Comparison of ENCODE assay signal across 17 cellular contexts in genomic region chr1:30730351-30731108, GRCh38. TPM values are rescaled to one million over a fixed set of nuclear protein-coding genes. Genes with fewer than 3 reads are reported as not detected.
DNase-seq lines count a peak whose midpoint lies in the region; ATAC-seq and TF ChIP-seq lines count a peak whose summit lies in the region.
"Had no signal": no experiment of that assay in that cellular context is flagged by ENCODE, and none has a peak within 500 bp of the region (broad histone marks: within the 10 kb centered on the region; RNA-seq: fewer than 3 reads in every experiment).

No MANE protein-coding gene starts in this region.

- H3K36me3 Mint-ChIP-seq in T-cell: peaks cover 23% of the 10 kb centered on the region
- H3K36me3 Mint-ChIP-seq: WTC11 had no signal

- intact Hi-C loops in lower lobe of right lung (cut with DNase I): no loop called here

- ATAC-seq in GM18505 (IDR thresholded peaks at IDR 0.05; ENCODE audit: unreplicated experiment) (peak; percentile 46), T-cell (replicated peaks in 1 of 4) (no peak), lower lobe of right lung (peak; percentile 20 to 23)
- ATAC-seq: left ventricle myocardium superior, WTC11 had no signal

- CTCF ChIA-PET in T-cell (lab: Charles Lee): interaction anchor here (0.6 to 1.0 kb wide), 2 partner anchors 9 to 10 kb away, joined by 3 read pairs; no protein-coding TSS in a partner anchor

- H3K4me1 Mint-ChIP-seq in T-cell: peaks cover 17 to 35% (median 18%) of the 10 kb centered on the region in 3 donors

- no peak overlapping the region for H3K4me3 Mint-ChIP-seq in T-cell
- H3K4me3 Mint-ChIP-seq: activated T-helper 1 cell treated with anti-CD3 and anti-CD28 coated beads, Interleukin-12 subunit alpha, Interleukin-12 subunit beta, Interleukin-2, Interleukin-4 antibody, amounts not matched to agents 30 ng/mL and 10 ng/mL and 1 ng/mL, durations not matched to agents 14 hours and 24 hours and 36 hours; WTC11 had no signal

- TF ChIP-seq CTCF in lower lobe of right lung (IDR thresholded peaks at IDR 0.05): no peak

- POLR2A ChIA-PET in T-cell (lab: Charles Lee): no interaction called here

- no peak for TF ChIP-seq POLR2A in GM18505 (IDR thresholded peaks at IDR 0.05; ENCODE audit: borderline replicate concordance, extremely low read depth, insufficient read depth, insufficient read length)

- H3K27me3 Mint-ChIP-seq in T-cell: no peaks in the 10 kb centered on the region

- DNase-seq in ACHN (peak; percentile 36), T-cell (no peak), lower lobe of right lung (no peak), RPMI8226 (no peak), DMS53 treated with DMSO at 0.1 percent for 48 hours (lab: John Stamatoyannopoulos, UW; ENCODE audit: unreplicated experiment) (no peak), HuH-7.5 (ENCODE audit: low spot score) (no peak), NCI-H2171 (lab: John Stamatoyannopoulos, UW) (no peak)
- DNase-seq: EL, left ventricle myocardium superior, NCI-H1105 treated with DMSO at 0.1 percent for 48 hours, NCI-H510A, SHP77 had no signal

- peaks cover 29% of the 10 kb centered on the region for H3K36me3 ChIP-seq in lower lobe of right lung
- H3K36me3 ChIP-seq: breast epithelium had no signal

- no peaks in the 10 kb centered on the region for H3K9me3 Mint-ChIP-seq in T-cell
- H3K9me3 Mint-ChIP-seq: activated T-helper 1 cell treated with anti-CD3 and anti-CD28 coated beads, Interleukin-12 subunit alpha, Interleukin-12 subunit beta, Interleukin-2, Interleukin-4 antibody, amounts not matched to agents 30 ng/mL and 10 ng/mL and 1 ng/mL, durations not matched to agents 14 hours and 24 hours and 36 hours; WTC11 had no signal

- H3K27ac Mint-ChIP-seq in T-cell: peak overlapping the region; percentile 46 to 86
- H3K27ac Mint-ChIP-seq: WTC11 had no signal

- in situ Hi-C loops in ACHN (cut with HindIII; ENCODE audit: low pct_ligation_motif_present, low pct_unique_long_range_greater_than_20kb, low sequenced_read_pairs): no loop called here

- no peaks in the 10 kb centered on the region for H3K27me3 ChIP-seq in lower lobe of right lung (ENCODE audit: low read depth)
- H3K27me3 ChIP-seq: breast epithelium, pancreas had no signal

- H3K9me3 ChIP-seq in lower lobe of right lung: no peaks in the 10 kb centered on the region
- H3K9me3 ChIP-seq: breast epithelium, pancreas had no signal

- H3K4me1 ChIP-seq in lower lobe of right lung: peaks cover 3% of the 10 kb centered on the region
- H3K4me1 ChIP-seq: breast epithelium, pancreas had no signal

- no peak overlapping the region for H3K27ac ChIP-seq in lower lobe of right lung
- H3K27ac ChIP-seq: breast epithelium, pancreas had no signal

- no peak overlapping the region for H3K4me3 ChIP-seq in lower lobe of right lung
- H3K4me3 ChIP-seq: breast epithelium, pancreas had no signal

RNA-seq across cellular contexts. Expression of gene MATN1, which starts 7.1 kb away (rescaled TPM):
- 1 to 10 TPM in 2 of 5 donors, under 1 TPM in 3; 0.20 to 5.5 (median 0.60) TPM for total RNA-seq in T-cell
- not detected for total RNA-seq in lower lobe of right lung
- total RNA-seq: breast epithelium, left ventricle myocardium superior had no signal

RNA-seq across cellular contexts. Expression of gene LAPTM5, which starts 27.0 kb away (rescaled TPM):
- total RNA-seq in T-cell (100 to 1,000 TPM; 529 to 586 (median 559) TPM), lower lobe of right lung (544 TPM)

Comparison
In these comparisons a context has a peak if more than half of its experiments do, and no peak if none do; other contexts are left out.
1. ATAC-seq: peak in GM18505 (single experiment) and lower lobe of right lung (2 of 2); none in T-cell (0 of 4).